Comparison of ENCODE assay signal across 35 cellular contexts in the genomic region with DNA sequence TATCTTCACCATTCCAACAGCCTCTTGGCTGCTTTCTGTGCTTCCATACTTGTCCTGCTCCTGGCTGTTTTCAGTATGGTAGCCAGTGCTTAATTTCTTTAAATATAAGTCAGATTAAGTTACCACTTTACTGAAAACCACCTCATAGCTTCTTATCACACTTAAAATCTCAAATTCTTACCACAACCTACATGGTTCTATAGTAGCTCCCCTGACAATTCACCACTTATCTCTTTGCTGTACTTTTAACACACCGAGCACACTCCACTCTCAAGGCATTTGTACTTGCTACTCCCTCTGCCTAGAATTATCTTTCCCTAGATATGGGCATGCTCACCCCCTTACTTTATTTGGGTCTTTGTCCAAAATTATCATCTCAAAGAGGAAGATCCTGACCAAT.
"Had no signal": no experiment of that assay in that cellular context is flagged by ENCODE, and none has a peak within 500 bp of the region (broad histone marks: within the 10 kb centered on the region; RNA-seq: fewer than 3 reads in every experiment).

No MANE protein-coding gene starts in this region.

- H3K4me3 ChIP-seq: MG63 had no signal

- H3K36me3 ChIP-seq: MG63 had no signal

- H3K9me3 ChIP-seq: MG63 had no signal

- H3K27ac ChIP-seq: KMS-11 had no signal

- H3K9ac ChIP-seq: KMS-11 had no signal

- DNase-seq: Karpas-422, Kasumi-1, MG63, MM.1S, MV-4-11, NCI-H1048, NCI-H1092, NCI-H1092 treated with DMSO at 0.1 percent for 48 hours, NCI-H1105, NCI-H1105 treated with DMSO at 0.1 percent for 48 hours, NCI-H1417 treated with DMSO at 0.1 percent for 48 hours, NCI-H1436, NCI-H1436 treated with DMSO at 0.1 percent for 48 hours, NCI-H146, NCI-H1694, NCI-H187, NCI-H187 treated with DMSO at 0.1 percent for 48 hours, NCI-H1930, NCI-H2029, NCI-H2029 treated with DMSO at 0.1 percent for 48 hours, NCI-H2081, NCI-H2081 treated with DMSO at 0.1 percent for 48 hours, NCI-H2107, NCI-H2171, NCI-H2171 treated with DMSO at 0.1 percent for 48 hours, NCI-H2227 treated with DMSO at 0.1 percent for 48 hours, NCI-H226, NCI-H345, NCI-H446, NCI-H446 treated with DMSO at 0.1 percent for 48 hours, NCI-H510A, NCI-H510A treated with DMSO at 0.1 percent for 48 hours, NCI-H524, NCI-H524 treated with DMSO at 0.1 percent for 48 hours had no signal

- H3K4me2 ChIP-seq: KMS-11 had no signal

- H3K27me3 ChIP-seq: MG63 had no signal
